Comparison of ENCODE assay signal across 1 cellular context in the genomic region with DNA sequence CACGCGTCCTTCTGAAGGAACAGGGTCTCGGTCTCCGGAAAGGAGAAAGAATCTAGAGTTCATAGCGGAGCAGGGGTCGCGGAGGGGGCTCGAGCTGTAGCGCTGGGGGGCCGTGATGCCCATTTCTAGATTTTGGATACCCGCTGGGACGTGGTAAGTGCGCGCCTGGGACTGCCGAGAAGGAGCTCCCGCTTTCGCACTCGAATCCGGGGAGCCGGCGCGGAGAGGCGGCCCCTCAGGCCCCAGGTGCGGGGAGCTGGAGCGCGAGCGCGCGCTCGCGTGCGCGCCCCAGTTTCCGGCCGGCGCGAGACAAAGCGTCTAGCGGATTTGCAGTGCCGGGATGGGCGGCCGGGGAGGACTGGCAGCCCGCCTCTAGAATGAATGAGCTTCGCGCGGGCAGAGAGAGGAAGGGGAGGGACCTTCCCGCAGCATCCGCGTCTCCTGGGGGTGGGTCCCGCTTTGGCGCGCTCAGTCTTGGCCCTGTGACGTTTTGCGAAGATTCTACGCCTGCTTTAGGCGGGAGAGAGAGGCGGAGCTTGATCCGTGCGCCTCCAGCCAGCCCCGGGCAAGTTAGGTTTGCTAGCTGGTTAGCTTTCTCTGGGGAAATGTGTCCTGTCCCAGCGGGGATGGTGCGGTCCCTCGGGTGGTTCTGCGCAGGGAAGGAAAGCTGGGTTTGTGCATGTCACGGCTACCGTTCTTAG.
TF ChIP-seq lines count a peak whose summit lies in the region.

No MANE protein-coding gene starts in this region.

TF ChIP-seq in HepG2, 621 proteins besides CTCF, POLR2A, EP300 and RAD21 (continued from another document and continues in another):
- TF ChIP-seq, protein P1, sequence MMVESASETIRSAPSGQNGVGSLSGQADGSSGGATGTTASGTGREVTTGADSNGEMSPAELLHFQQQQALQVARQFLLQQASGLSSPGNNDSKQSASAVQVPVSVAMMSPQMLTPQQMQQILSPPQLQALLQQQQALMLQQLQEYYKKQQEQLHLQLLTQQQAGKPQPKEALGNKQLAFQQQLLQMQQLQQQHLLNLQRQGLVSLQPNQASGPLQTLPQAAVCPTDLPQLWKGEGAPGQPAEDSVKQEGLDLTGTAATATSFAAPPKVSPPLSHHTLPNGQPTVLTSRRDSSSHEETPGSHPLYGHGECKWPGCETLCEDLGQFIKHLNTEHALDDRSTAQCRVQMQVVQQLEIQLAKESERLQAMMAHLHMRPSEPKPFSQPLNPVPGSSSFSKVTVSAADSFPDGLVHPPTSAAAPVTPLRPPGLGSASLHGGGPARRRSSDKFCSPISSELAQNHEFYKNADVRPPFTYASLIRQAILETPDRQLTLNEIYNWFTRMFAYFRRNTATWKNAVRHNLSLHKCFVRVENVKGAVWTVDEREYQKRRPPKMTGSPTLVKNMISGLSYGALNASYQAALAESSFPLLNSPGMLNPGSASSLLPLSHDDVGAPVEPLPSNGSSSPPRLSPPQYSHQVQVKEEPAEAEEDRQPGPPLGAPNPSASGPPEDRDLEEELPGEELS (CRISPR knock-in tag; IDR thresholded peaks at IDR 0.05): no peak
- TF ChIP-seq ZNF30 (CRISPR knock-in tag; IDR thresholded peaks at IDR 0.05) (no peak), SOX5 (CRISPR knock-in tag; IDR thresholded peaks at IDR 0.05; ENCODE audit: borderline replicate concordance) (no peak; the same call in 1 of the 2 replicates), ZBTB38 (CRISPR knock-in tag; IDR thresholded peaks at IDR 0.05) (no peak; the same call in 1 of the 2 replicates), REST (IDR thresholded peaks at IDR 0.05; ENCODE audit: borderline replicate concordance in 1 of 2, low read depth in 1 of 2, low read length in 2 of 2) (peak in 1 of 2 experiments; percentile 43; a peak in 1 of 4 replicates), ZNF335 (CRISPR knock-in tag; IDR thresholded peaks at IDR 0.05) (no peak), RFX1 (IDR thresholded peaks at IDR 0.05) (no peak), ZNF333 (CRISPR knock-in tag; IDR thresholded peaks at IDR 0.05; ENCODE audit: borderline replicate concordance) (no peak), NCOA1 (CRISPR knock-in tag; IDR thresholded peaks at IDR 0.05) (no peak), ZNF839 (CRISPR knock-in tag; IDR thresholded peaks at IDR 0.05; ENCODE audit: borderline replicate concordance) (no peak), FIP1L1 (IDR thresholded peaks at IDR 0.05; ENCODE audit: borderline replicate concordance, insufficient read depth, low read depth, low read length) (no peak), SP5 (CRISPR knock-in tag; IDR thresholded peaks at IDR 0.05; ENCODE audit: borderline replicate concordance, low read depth) (peak; percentile 56), ZNF761 (CRISPR knock-in tag; conservative IDR thresholded peaks at IDR 0.05) (no peak), SOX6 (IDR thresholded peaks at IDR 0.05) (no peak), SOX6 (CRISPR knock-in tag; IDR thresholded peaks at IDR 0.05) (no peak; the same call in 1 of the 2 replicates), SNAPC4 (CRISPR knock-in tag; IDR thresholded peaks at IDR 0.05) (no peak), MED1 (CRISPR knock-in tag; IDR thresholded peaks at IDR 0.05) (no peak), KLF9 (CRISPR knock-in tag; IDR thresholded peaks at IDR 0.05; ENCODE audit: low read depth) (no peak), GABPA (IDR thresholded peaks at IDR 0.05; ENCODE audit: low read depth, low read length) (peak; percentile 55; the same call in 1 of the 2 replicates), GABPA (CRISPR knock-in tag; IDR thresholded peaks at IDR 0.05; ENCODE audit: low read depth) (peak; percentile 82), ZNF33B (CRISPR knock-in tag; IDR thresholded peaks at IDR 0.05) (no peak), SOX13 (IDR thresholded peaks at IDR 0.05) (no peak), SOX13 (CRISPR knock-in tag; conservative IDR thresholded peaks at IDR 0.05 in 1 of 2, IDR thresholded peaks at IDR 0.05 in 1 of 2) (no peak), TBX2 (CRISPR knock-in tag; IDR thresholded peaks at IDR 0.05; ENCODE audit: borderline replicate concordance) (0 out of 2 replicates have a peak, but pooled peaks have one; percentile 12), GTF3A (CRISPR knock-in tag; conservative IDR thresholded peaks at IDR 0.05) (no peak), ZFP41 (CRISPR knock-in tag; IDR thresholded peaks at IDR 0.05; ENCODE audit: borderline replicate concordance) (no peak), ZNF558 (CRISPR knock-in tag; IDR thresholded peaks at IDR 0.05; ENCODE audit: borderline replicate concordance) (0 out of 2 replicates have a peak, but pooled peaks have one; percentile 20), KLF15 (CRISPR knock-in tag; IDR thresholded peaks at IDR 0.05; ENCODE audit: borderline replicate concordance) (no peak), ZFX (CRISPR knock-in tag; IDR thresholded peaks at IDR 0.05; ENCODE audit: low read depth) (0 out of 2 replicates have a peak, but pooled peaks have one; percentile 3)
- TF ChIP-seq, protein P2, sequence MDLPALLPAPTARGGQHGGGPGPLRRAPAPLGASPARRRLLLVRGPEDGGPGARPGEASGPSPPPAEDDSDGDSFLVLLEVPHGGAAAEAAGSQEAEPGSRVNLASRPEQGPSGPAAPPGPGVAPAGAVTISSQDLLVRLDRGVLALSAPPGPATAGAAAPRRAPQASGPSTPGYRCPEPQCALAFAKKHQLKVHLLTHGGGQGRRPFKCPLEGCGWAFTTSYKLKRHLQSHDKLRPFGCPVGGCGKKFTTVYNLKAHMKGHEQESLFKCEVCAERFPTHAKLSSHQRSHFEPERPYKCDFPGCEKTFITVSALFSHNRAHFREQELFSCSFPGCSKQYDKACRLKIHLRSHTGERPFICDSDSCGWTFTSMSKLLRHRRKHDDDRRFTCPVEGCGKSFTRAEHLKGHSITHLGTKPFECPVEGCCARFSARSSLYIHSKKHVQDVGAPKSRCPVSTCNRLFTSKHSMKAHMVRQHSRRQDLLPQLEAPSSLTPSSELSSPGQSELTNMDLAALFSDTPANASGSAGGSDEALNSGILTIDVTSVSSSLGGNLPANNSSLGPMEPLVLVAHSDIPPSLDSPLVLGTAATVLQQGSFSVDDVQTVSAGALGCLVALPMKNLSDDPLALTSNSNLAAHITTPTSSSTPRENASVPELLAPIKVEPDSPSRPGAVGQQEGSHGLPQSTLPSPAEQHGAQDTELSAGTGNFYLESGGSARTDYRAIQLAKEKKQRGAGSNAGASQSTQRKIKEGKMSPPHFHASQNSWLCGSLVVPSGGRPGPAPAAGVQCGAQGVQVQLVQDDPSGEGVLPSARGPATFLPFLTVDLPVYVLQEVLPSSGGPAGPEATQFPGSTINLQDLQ (CRISPR knock-in tag; IDR thresholded peaks at IDR 0.05): no peak
- TF ChIP-seq, protein P3, sequence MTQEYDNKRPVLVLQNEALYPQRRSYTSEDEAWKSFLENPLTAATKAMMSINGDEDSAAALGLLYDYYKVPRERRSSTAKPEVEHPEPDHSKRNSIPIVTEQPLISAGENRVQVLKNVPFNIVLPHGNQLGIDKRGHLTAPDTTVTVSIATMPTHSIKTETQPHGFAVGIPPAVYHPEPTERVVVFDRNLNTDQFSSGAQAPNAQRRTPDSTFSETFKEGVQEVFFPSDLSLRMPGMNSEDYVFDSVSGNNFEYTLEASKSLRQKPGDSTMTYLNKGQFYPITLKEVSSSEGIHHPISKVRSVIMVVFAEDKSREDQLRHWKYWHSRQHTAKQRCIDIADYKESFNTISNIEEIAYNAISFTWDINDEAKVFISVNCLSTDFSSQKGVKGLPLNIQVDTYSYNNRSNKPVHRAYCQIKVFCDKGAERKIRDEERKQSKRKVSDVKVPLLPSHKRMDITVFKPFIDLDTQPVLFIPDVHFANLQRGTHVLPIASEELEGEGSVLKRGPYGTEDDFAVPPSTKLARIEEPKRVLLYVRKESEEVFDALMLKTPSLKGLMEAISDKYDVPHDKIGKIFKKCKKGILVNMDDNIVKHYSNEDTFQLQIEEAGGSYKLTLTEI (CRISPR knock-in tag; conservative IDR thresholded peaks at IDR 0.05): no peak
- TF ChIP-seq, protein P4, sequence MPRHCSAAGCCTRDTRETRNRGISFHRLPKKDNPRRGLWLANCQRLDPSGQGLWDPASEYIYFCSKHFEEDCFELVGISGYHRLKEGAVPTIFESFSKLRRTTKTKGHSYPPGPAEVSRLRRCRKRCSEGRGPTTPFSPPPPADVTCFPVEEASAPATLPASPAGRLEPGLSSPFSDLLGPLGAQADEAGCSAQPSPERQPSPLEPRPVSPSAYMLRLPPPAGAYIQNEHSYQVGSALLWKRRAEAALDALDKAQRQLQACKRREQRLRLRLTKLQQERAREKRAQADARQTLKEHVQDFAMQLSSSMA (CRISPR knock-in tag; IDR thresholded peaks at IDR 0.05): no peak
- TF ChIP-seq, protein P5, sequence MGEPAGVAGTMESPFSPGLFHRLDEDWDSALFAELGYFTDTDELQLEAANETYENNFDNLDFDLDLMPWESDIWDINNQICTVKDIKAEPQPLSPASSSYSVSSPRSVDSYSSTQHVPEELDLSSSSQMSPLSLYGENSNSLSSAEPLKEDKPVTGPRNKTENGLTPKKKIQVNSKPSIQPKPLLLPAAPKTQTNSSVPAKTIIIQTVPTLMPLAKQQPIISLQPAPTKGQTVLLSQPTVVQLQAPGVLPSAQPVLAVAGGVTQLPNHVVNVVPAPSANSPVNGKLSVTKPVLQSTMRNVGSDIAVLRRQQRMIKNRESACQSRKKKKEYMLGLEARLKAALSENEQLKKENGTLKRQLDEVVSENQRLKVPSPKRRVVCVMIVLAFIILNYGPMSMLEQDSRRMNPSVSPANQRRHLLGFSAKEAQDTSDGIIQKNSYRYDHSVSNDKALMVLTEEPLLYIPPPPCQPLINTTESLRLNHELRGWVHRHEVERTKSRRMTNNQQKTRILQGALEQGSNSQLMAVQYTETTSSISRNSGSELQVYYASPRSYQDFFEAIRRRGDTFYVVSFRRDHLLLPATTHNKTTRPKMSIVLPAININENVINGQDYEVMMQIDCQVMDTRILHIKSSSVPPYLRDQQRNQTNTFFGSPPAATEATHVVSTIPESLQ (CRISPR knock-in tag; conservative IDR thresholded peaks at IDR 0.05): no peak
